7 cellular contexts compared by ENCODE assay signal in the genomic region with DNA sequence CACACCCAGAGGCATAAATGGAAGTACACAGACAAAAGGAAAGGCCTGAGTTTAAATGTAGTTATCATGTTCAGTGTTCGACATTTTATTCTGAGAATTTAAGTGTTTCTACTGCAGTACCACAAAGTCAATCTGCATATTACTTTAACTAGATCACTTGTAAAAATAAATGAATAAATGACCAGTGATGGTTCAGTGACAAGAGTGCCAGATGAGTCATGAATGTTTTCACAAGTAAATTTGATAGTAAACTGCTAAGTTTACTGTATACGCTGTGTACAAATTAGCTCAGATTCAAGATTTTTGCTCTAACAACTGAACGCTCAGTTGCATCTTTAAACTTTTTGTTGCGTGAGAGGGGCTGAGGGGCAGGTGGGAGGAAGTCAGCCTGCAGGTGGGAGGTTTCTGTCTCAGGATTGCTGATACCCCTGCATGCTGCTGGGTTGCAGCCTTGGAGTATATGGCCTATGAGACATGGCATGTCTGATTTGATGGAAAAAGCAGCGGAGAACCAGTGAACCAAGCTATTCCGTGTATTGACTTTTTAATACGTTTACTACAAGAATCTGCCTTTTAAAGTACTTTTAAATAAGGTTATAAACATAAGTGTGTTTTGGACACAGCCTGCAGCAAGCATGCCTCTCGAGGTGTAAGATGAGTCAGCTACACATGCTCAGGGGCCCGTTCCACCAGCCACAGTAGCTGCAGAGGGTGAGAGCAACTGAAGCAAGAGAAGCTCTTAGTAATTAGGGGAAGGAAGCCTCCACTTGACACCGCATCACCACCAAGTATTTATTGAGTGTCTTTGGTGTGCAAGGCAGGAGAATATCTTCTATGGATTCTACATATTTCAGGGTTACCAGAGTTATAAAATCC.
DNase-seq lines count a peak whose midpoint lies in the region; ATAC-seq and TF ChIP-seq lines count a peak whose summit lies in the region.

No MANE protein-coding gene starts in this region.

- H3K27ac ChIP-seq in RWPE1 (peak overlapping the region; percentile 20; the same call in 1 of the 2 replicates), mesodermal cell (ENCODE audit: low read depth, low read length, severe bottlenecking) (peak overlapping the region; percentile 8)
- H3K27ac ChIP-seq in effector memory CD4-positive, alpha-beta T cell (ENCODE audit: insufficient read depth, low read length, poor library complexity, severe bottlenecking) = no peak overlapping the region

- CTCF ChIA-PET in RWPE1 (lab: Yijun Ruan, JAX) = interaction anchor here (0.6 kb wide), 1 partner anchor 246 kb away, joined by 3 read pairs; no protein-coding TSS in a partner anchor

- DNase-seq in RWPE1 (ENCODE audit: low spot score) (peak; percentile 34), medulla oblongata (ENCODE audit: extremely low spot score) (no peak), AG08396 (ENCODE audit: low spot score) (no peak)
- DNase-seq in effector memory CD4-positive, alpha-beta T cell = no peak

- H3K4me1 ChIP-seq in mesodermal cell (ENCODE audit: control insufficient read depth, insufficient read depth, low read length, poor library complexity, severe bottlenecking) = peaks cover 25% of the 10 kb centered on the region
- H3K4me1 ChIP-seq in effector memory CD4-positive, alpha-beta T cell (ENCODE audit: control insufficient read depth, insufficient read depth, low read length, poor library complexity, severe bottlenecking) = no peaks in the 10 kb centered on the region

- no peaks in the 10 kb centered on the region for H3K27me3 ChIP-seq in effector memory CD4-positive, alpha-beta T cell (replicated peaks; ENCODE audit: control insufficient read depth, insufficient read depth, low read length, poor library complexity, severe bottlenecking)

- H3K9me3 ChIP-seq in mesodermal cell (ENCODE audit: control insufficient read depth, low read length) = no peaks in the 10 kb centered on the region
- H3K9me3 ChIP-seq in effector memory CD4-positive, alpha-beta T cell (ENCODE audit: control insufficient read depth, low read length) = no peaks in the 10 kb centered on the region

- H3K4me3 ChIP-seq in mesodermal cell (ENCODE audit: extremely low read depth, insufficient read depth, low read length, poor library complexity, severe bottlenecking) = no peak overlapping the region
- H3K4me3 ChIP-seq in effector memory CD4-positive, alpha-beta T cell (ENCODE audit: insufficient read depth, low read depth, low read length, poor library complexity, severe bottlenecking) = no peak overlapping the region

- POLR2A ChIA-PET in RWPE1 (lab: Yijun Ruan, JAX; ENCODE audit: low non-redundant PET) = no interaction called here

- peak; percentile 80 for ATAC-seq in GM18907 (IDR thresholded peaks at IDR 0.05; ENCODE audit: unreplicated experiment)
- ATAC-seq in HG02852 (IDR thresholded peaks at IDR 0.05; ENCODE audit: unreplicated experiment) = peak; percentile 93

- TF ChIP-seq CTCF in RWPE1 (conservative IDR thresholded peaks at IDR 0.05; ENCODE audit: low read depth) = no peak

- H3K36me3 ChIP-seq in mesodermal cell (ENCODE audit: control insufficient read depth, insufficient read depth, low read length) = no peaks in the 10 kb centered on the region
- no peaks in the 10 kb centered on the region for H3K36me3 ChIP-seq in effector memory CD4-positive, alpha-beta T cell (ENCODE audit: control insufficient read depth, insufficient read depth, low read length)

- 73 to 75% methylated on average over 3 to 7 of the region's 10 CpGs for WGBS in mesodermal cell (ENCODE audit: insufficient coverage in 2 of 2), 2 experiments
